In the genomic region with DNA sequence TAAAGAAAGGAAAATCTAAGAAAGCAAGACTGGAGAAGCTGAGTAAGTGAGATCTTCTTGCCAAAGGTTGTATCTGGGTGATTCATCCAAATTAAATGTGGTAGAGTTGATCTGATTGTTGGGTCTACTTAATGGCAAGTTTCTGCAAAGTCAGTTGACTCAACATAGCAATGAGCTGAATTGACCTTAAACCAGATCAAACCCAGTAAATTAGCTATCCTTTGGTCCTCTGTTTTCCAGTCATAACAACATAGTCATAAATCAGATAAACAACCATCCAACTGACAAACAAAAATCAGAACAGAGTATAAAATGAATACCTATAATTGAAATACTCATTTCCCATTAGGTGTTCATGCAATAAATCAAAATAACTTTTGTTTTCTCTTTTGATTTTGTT, we compare ENCODE assay signal across 20 cellular contexts.
A peak's percentile ranks its signal among the peaks of the same experiment; 100 is the strongest.
DNase-seq lines count a peak whose midpoint lies in the region; ATAC-seq and TF ChIP-seq lines count a peak whose summit lies in the region.
"Had no signal": no experiment of that assay in that cellular context is flagged by ENCODE, and none has a peak within 500 bp of the region (broad histone marks: within the 10 kb centered on the region; RNA-seq: fewer than 3 reads in every experiment).

No MANE protein-coding gene starts in this region.

- no peaks in the 10 kb centered on the region; the same call in 1 of the 2 replicates for H3K9me3 Mint-ChIP-seq in HFFc6
- no peaks in the 10 kb centered on the region for H3K9me3 Mint-ChIP-seq in T-helper 2 cell treated with Interferon-gamma antibody and Interleukin-4, amounts not matched to agents 5 μg/mL and 100 μg/mL, for 36 hours

- no peaks in the 10 kb centered on the region; the same call in 1 of the 2 replicates for H3K27me3 Mint-ChIP-seq in HFFc6 (ENCODE audit: insufficient read depth)
- H3K27me3 Mint-ChIP-seq in T-helper 2 cell treated with Interferon-gamma antibody and Interleukin-4, amounts not matched to agents 5 μg/mL and 100 μg/mL, for 36 hours (ENCODE audit: low read depth) = peaks cover 12% of the 10 kb centered on the region

- DNase-seq in A172 (ENCODE audit: low spot score) (peak; percentile 91), HFFc6 (peak; percentile 65), astrocyte of the cerebellum (ENCODE audit: low read depth) (peak; percentile 6), fibroblast of the conjunctiva (ENCODE audit: low read depth) (peak; percentile 10), COR-L47 (lab: John Stamatoyannopoulos, UW) (no peak)
- no peak for DNase-seq in activated naive CD4-positive, alpha-beta T cell treated with Interleukin-2 at 50 U/mL for 16 hours
- DNase-seq in T-helper 2 cell treated with Interferon-gamma antibody and Interleukin-4, amounts not matched to agents 5 μg/mL and 100 μg/mL, for 36 hours (ENCODE audit: low spot score) = no peak
- DNase-seq: caudate nucleus; endodermal cell; hippocampal formation; left ventricle myocardium inferior; MM.1S; NCI-H2029; NCI-H524 treated with DMSO at 0.1 percent for 48 hours; posterior cingulate gyrus; stimulated activated CD4-positive, alpha-beta T cell treated with anti-CD3 and anti-CD28 coated beads, Interleukin-15, amount 100 ng/mL, for 24 hours; substantia nigra had no signal

- in situ Hi-C loops in astrocyte of the cerebellum (cut with HindIII; ENCODE audit: low sequenced_read_pairs) = loop anchor here (5.0 kb wide), 1 partner anchor 50 kb away; no protein-coding TSS in a partner anchor

- no peak for TF ChIP-seq CTCF in HFFc6 (IDR thresholded peaks at IDR 0.05)
- TF ChIP-seq CTCF in astrocyte of the cerebellum (IDR thresholded peaks at IDR 0.05; ENCODE audit: low read depth, low read length, missing control alignments) = no peak

- ATAC-seq in GM18498 (IDR thresholded peaks at IDR 0.05; ENCODE audit: unreplicated experiment) = no peak
- ATAC-seq: Panc1, WTC11 had no signal

- peaks cover 24% of the 10 kb centered on the region for H3K4me1 Mint-ChIP-seq in HFFc6 (ENCODE audit: low read depth)
- H3K4me1 Mint-ChIP-seq in T-helper 2 cell treated with Interferon-gamma antibody and Interleukin-4, amounts not matched to agents 5 μg/mL and 100 μg/mL, for 36 hours (ENCODE audit: low read depth) = no peaks in the 10 kb centered on the region

- H3K36me3 Mint-ChIP-seq in HFFc6 (ENCODE audit: low read depth) = no peaks in the 10 kb centered on the region
- H3K36me3 Mint-ChIP-seq in T-helper 2 cell treated with Interferon-gamma antibody and Interleukin-4, amounts not matched to agents 5 μg/mL and 100 μg/mL, for 36 hours (ENCODE audit: low read depth) = no peaks in the 10 kb centered on the region
- H3K36me3 Mint-ChIP-seq: WTC11 had no signal

- no peak overlapping the region for H3K27ac Mint-ChIP-seq in HFFc6
- no peak overlapping the region for H3K27ac Mint-ChIP-seq in T-helper 2 cell treated with Interferon-gamma antibody and Interleukin-4, amounts not matched to agents 5 μg/mL and 100 μg/mL, for 36 hours
- H3K27ac Mint-ChIP-seq: endodermal cell, WTC11 had no signal

- no peak overlapping the region for H3K4me3 ChIP-seq in astrocyte of the cerebellum (ENCODE audit: low read depth, low read length)
- H3K4me3 ChIP-seq: left ventricle myocardium inferior had no signal

- no peak overlapping the region for H3K4me3 Mint-ChIP-seq in HFFc6
- H3K4me3 Mint-ChIP-seq in T-helper 2 cell treated with Interferon-gamma antibody and Interleukin-4, amounts not matched to agents 5 μg/mL and 100 μg/mL, for 36 hours = no peak overlapping the region
- H3K4me3 Mint-ChIP-seq: endodermal cell, WTC11 had no signal

Comparison
In these comparisons a context has a peak if more than half of its experiments do, and no peak if none do; other contexts are left out.
1. DNase-seq: peak in A172 (single experiment), HFFc6 (single experiment), astrocyte of the cerebellum (single experiment) and fibroblast of the conjunctiva (single experiment); none in COR-L47 (single experiment), activated naive CD4-positive, alpha-beta T cell treated with Interleukin-2 at 50 U/mL for 16 hours (single experiment) and T-helper 2 cell treated with Interferon-gamma antibody and Interleukin-4, amounts not matched to agents 5 μg/mL and 100 μg/mL, for 36 hours (single experiment).